14 cellular contexts compared by ENCODE assay signal in genomic region chr11:12007230-12007593, GRCh38. TPM values are rescaled to one million over a fixed set of nuclear protein-coding genes. Genes with fewer than 3 reads are reported as not detected.
A peak's percentile ranks its signal among the peaks of the same experiment; 100 is the strongest.
DNase-seq lines count a peak whose midpoint lies in the region; ATAC-seq and TF ChIP-seq lines count a peak whose summit lies in the region.
"Had no signal": no experiment of that assay in that cellular context is flagged by ENCODE, and none has a peak within 500 bp of the region (broad histone marks: within the 10 kb centered on the region; RNA-seq: fewer than 3 reads in every experiment).

No MANE protein-coding gene starts in this region.

- H4K20me1 ChIP-seq in H9 (ENCODE audit: control insufficient read depth, insufficient read depth, insufficient read length) (no peaks in the 10 kb centered on the region), smooth muscle cell (ENCODE audit: low read depth) (no peaks in the 10 kb centered on the region)

- H3K27me3 Mint-ChIP-seq in H9 (ENCODE audit: low read depth), result peaks cover 36% of the 10 kb centered on the region
- peaks cover 2% of the 10 kb centered on the region for H3K27me3 Mint-ChIP-seq in glutamatergic neuron (ENCODE audit: unreplicated experiment)

- no peak overlapping the region for H2BK5ac ChIP-seq in H9 (ENCODE audit: insufficient read length, low read length)

- no peaks in the 10 kb centered on the region for H3K9me3 Mint-ChIP-seq in H9
- peaks cover 10% of the 10 kb centered on the region for H3K9me3 Mint-ChIP-seq in glutamatergic neuron (ENCODE audit: unreplicated experiment)

- H3K56ac ChIP-seq in H9 (ENCODE audit: insufficient read length, low read depth, low read length), result no peak overlapping the region

- H3K4me2 ChIP-seq in H9 (ENCODE audit: insufficient read depth, insufficient read length, low read length) (no peak overlapping the region), smooth muscle cell (peak overlapping the region; percentile 94)

- H3K36me3 ChIP-seq in smooth muscle cell (ENCODE audit: low read depth), result no peaks in the 10 kb centered on the region
- H3K36me3 ChIP-seq: uterus had no signal

- H3K27ac ChIP-seq in H9 (ENCODE audit: insufficient read length, low read depth, low read length), result no peak overlapping the region
- H3K27ac ChIP-seq in smooth muscle cell (ENCODE audit: low read depth), result no peak overlapping the region

- peak overlapping the region; percentile 84 to 90 for H3K4me3 Mint-ChIP-seq in H9
- H3K4me3 Mint-ChIP-seq in glutamatergic neuron (ENCODE audit: unreplicated experiment), result peak overlapping the region; percentile 91

- no peak overlapping the region for H2AFZ ChIP-seq in H9 (ENCODE audit: low read length)
- H2AFZ ChIP-seq in smooth muscle cell (ENCODE audit: low read depth), result no peak overlapping the region

- H2BK120ac ChIP-seq in H9 (ENCODE audit: low read depth, low read length, poor library complexity, severe bottlenecking), result no peak overlapping the region

- H3K4me1 ChIP-seq in H9 (ENCODE audit: insufficient read depth, low read length) (no peaks in the 10 kb centered on the region; the same call in 1 of the 2 replicates), smooth muscle cell (ENCODE audit: low read depth) (peaks cover 7% of the 10 kb centered on the region)
- H3K4me1 ChIP-seq: uterus had no signal

- no peak overlapping the region for H4K5ac ChIP-seq in H9 (ENCODE audit: insufficient read length, low read depth, low read length)

- in situ Hi-C loops in astrocyte of the cerebellum (cut with HindIII; ENCODE audit: low sequenced_read_pairs), result no loop called here

- WGBS in H9 (ENCODE audit: extremely low coverage, insufficient read length, low lambda C conversion rate), result no CpG with 5 or more reads among the region's 5 CpGs
- WGBS in smooth muscle cell (ENCODE audit: low lambda C conversion rate), result 88% methylated on average over 5 of the region's 5 CpGs

- H3K4me1 Mint-ChIP-seq in H9, result peaks cover 15 to 20% of the 10 kb centered on the region in 2 experiments
- peaks cover 22% of the 10 kb centered on the region for H3K4me1 Mint-ChIP-seq in glutamatergic neuron (ENCODE audit: low read depth, unreplicated experiment)

- H3T11ph ChIP-seq in H9 (ENCODE audit: low read length), result no peak overlapping the region

- H3K18ac ChIP-seq in H9 (ENCODE audit: insufficient read length, low read depth, low read length), result no peak overlapping the region

- H2AK5ac ChIP-seq in H9 (ENCODE audit: insufficient read length, low read length), result no peak overlapping the region

- H3K9me3 ChIP-seq in H9 (ENCODE audit: control insufficient read depth, low read depth, low read length) (no peaks in the 10 kb centered on the region), smooth muscle cell (replicated peaks; ENCODE audit: low read depth) (no peaks in the 10 kb centered on the region)
- H3K9me3 ChIP-seq: uterus had no signal

- H3K4ac ChIP-seq in H9 (ENCODE audit: low read depth, low read length), result no peak overlapping the region

- peaks cover 5% of the 10 kb centered on the region for H3F3A ChIP-seq in smooth muscle cell (ENCODE audit: low read depth)

- no peak overlapping the region for H4K91ac ChIP-seq in H9 (ENCODE audit: insufficient read length, low read depth, low read length)

- H3K4me3 ChIP-seq in astrocyte of the cerebellum (ENCODE audit: low read depth, low read length), result peak overlapping the region; percentile 79
- H3K4me3 ChIP-seq in smooth muscle cell, result no peak overlapping the region

- no peak overlapping the region for H3K23ac ChIP-seq in H9 (ENCODE audit: insufficient read length, low read depth, low read length)

- H2BK15ac ChIP-seq in H9 (ENCODE audit: low read depth, low read length), result no peak overlapping the region

- no peaks in the 10 kb centered on the region for H3K79me2 ChIP-seq in H9 (ENCODE audit: insufficient read depth, low read length)
- no peaks in the 10 kb centered on the region for H3K79me2 ChIP-seq in smooth muscle cell (ENCODE audit: low read depth)

- no peak for ATAC-seq in HG02623 (IDR thresholded peaks at IDR 0.05; ENCODE audit: unreplicated experiment)

- TF ChIP-seq CTCF in H9 (conservative IDR thresholded peaks at IDR 0.05), result no peak
- no peak for TF ChIP-seq CTCF in astrocyte of the cerebellum (IDR thresholded peaks at IDR 0.05; ENCODE audit: low read depth, low read length, missing control alignments)
- no peak for TF ChIP-seq CTCF in glutamatergic neuron (IDR thresholded peaks at IDR 0.05; ENCODE audit: partially characterized antibody, unreplicated experiment)
- no peak for TF ChIP-seq CTCF in smooth muscle cell (IDR thresholded peaks at IDR 0.05; ENCODE audit: borderline replicate concordance, insufficient read depth, poor library complexity, severe bottlenecking)

- H4K8ac ChIP-seq in H9 (replicated peaks; ENCODE audit: insufficient read length, low read depth, low read length), result no peak overlapping the region

- no peak overlapping the region for H2BK20ac ChIP-seq in H9 (ENCODE audit: low read depth, low read length, poor library complexity, severe bottlenecking)

- H3K36me3 Mint-ChIP-seq in H9 (ENCODE audit: insufficient read depth in 1 of 3, low read depth in 3 of 3), result peaks cover 0 to 11% (median 1%) of the 10 kb centered on the region in 3 experiments; a peak in 1 of 7 replicates
- peaks cover 5% of the 10 kb centered on the region for H3K36me3 Mint-ChIP-seq in glutamatergic neuron (ENCODE audit: unreplicated experiment)

- peaks cover 11% of the 10 kb centered on the region for H3K23me2 ChIP-seq in H9 (ENCODE audit: insufficient read length, low read depth, low read length, poor library complexity, severe bottlenecking)

- no peak overlapping the region for H3K27ac Mint-ChIP-seq in H9
- peak overlapping the region; percentile 15 for H3K27ac Mint-ChIP-seq in glutamatergic neuron (ENCODE audit: unreplicated experiment)

- no peak overlapping the region for H3K14ac ChIP-seq in H9 (ENCODE audit: insufficient read depth, low read length)

- H3K9ac ChIP-seq in H9 (ENCODE audit: extremely low read depth, insufficient read length, low read length) (no peak overlapping the region), smooth muscle cell (ENCODE audit: low read depth) (no peak overlapping the region)

- no peak overlapping the region for H2BK12ac ChIP-seq in H9 (ENCODE audit: insufficient read length, low read depth, low read length)

- no peaks in the 10 kb centered on the region for H3K79me1 ChIP-seq in H9 (ENCODE audit: insufficient read depth, low read depth, low read length, poor library complexity, severe bottlenecking)

- H3K27me3 ChIP-seq in H9 (ENCODE audit: insufficient read depth, low read length), result no peaks in the 10 kb centered on the region; the same call in 1 of the 2 replicates
- H3K27me3 ChIP-seq in smooth muscle cell (ENCODE audit: low read depth), result no peaks in the 10 kb centered on the region
- H3K27me3 ChIP-seq: uterus had no signal

- DNase-seq in H9 (peak; percentile 42), astrocyte of the cerebellum (ENCODE audit: low read depth) (no peak), glutamatergic neuron (no peak), smooth muscle cell (lab: John Stamatoyannopoulos, UW; ENCODE audit: unreplicated experiment) (no peak), COLO668 (lab: John Stamatoyannopoulos, UW; ENCODE audit: unreplicated experiment) (no peak), NCI-H2081 (lab: John Stamatoyannopoulos, UW) (no peak)
- no peak for DNase-seq in activated CD8-positive, alpha-beta memory T cell treated with anti-CD3 and anti-CD28 coated beads, Interleukin-2, amount 50 U/mL, for 48 hours
- DNase-seq: COR-L47, GOT3, Karpas-422, NCI-H2081 treated with DMSO at 0.1 percent for 48 hours, uterus had no signal

RNA-seq across cellular contexts. Expression of gene DKK3, which starts 1.2 kb away (rescaled TPM):
- 16.2 and 17.1 TPM in 2 replicates for total RNA-seq in H9 (2021)
- total RNA-seq in glutamatergic neuron (ENCODE audit: unreplicated experiment), result 131 TPM
- total RNA-seq in smooth muscle cell, result 112 and 113 TPM in 2 replicates
- polyA plus RNA-seq in smooth muscle cell, result 100 and 105 TPM in 2 replicates
- total RNA-seq: T-helper 2 cell treated with Interferon-gamma antibody and Interleukin-4, amounts not matched to agents 100 ng/mL and 5 ng/mL, for 36 hours had no signal
